In the genomic region with DNA sequence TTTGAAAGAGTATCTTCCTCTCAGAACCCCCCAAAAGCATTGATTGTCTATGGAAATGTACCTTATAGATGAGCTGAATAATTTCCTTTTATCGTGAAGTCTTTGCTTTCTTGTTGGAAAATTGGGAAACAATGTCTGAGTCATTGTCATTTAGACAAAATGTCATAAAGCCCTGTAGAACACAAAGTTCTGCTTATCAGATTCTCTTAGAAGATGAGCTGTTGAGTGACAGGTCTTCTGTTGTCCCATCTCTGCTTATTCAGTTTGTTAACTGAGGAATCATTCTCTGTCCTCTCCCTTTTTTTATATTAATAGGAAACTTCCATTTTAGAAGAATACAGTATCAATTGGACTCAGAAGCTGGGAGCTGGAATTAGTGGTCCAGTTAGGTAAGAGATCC, we compare ENCODE assay signal across 18 cellular contexts.
"Had no signal": no experiment of that assay in that cellular context is flagged by ENCODE, and none has a peak within 500 bp of the region (broad histone marks: within the 10 kb centered on the region; RNA-seq: fewer than 3 reads in every experiment).

No MANE protein-coding gene starts in this region.

- H3K4me1 ChIP-seq: sigmoid colon, transverse colon had no signal

- FAIRE-seq: frontal cortex, small intestine had no signal

- H3K27ac Mint-ChIP-seq: naive thymus-derived CD4-positive, alpha-beta T cell; nephron progenitor cell had no signal

- H3K27me3 Mint-ChIP-seq: naive thymus-derived CD4-positive, alpha-beta T cell had no signal

- ATAC-seq: heart left ventricle; left colon; left ventricle myocardium superior; naive thymus-derived CD4-positive, alpha-beta T cell had no signal

- H3K4me3 Mint-ChIP-seq: naive thymus-derived CD4-positive, alpha-beta T cell; nephron progenitor cell had no signal

- H3K27ac ChIP-seq: coronary artery, heart left ventricle, neutrophil, sigmoid colon, stomach, thoracic aorta, transverse colon had no signal

- DNase-seq: effector CD4-positive, alpha-beta T cell; heart left ventricle; hippocampal formation; left colon; left ventricle myocardium superior; naive thymus-derived CD4-positive, alpha-beta T cell; nephron progenitor cell; sigmoid colon; small intestine; stimulated activated CD4-positive, alpha-beta T cell treated with anti-CD3 and anti-CD28 coated beads, Interleukin-12 subunit alpha, Interleukin-12 subunit beta, amount 100 ng/mL, for 4 hours; stimulated activated naive CD4-positive, alpha-beta T cell; stomach; substantia nigra; transverse colon had no signal

- H3K4me3 ChIP-seq: coronary artery, heart left ventricle, sigmoid colon, stomach, thoracic aorta, transverse colon had no signal

- H3K4me1 Mint-ChIP-seq: nephron progenitor cell had no signal

- H3K9me3 Mint-ChIP-seq: naive thymus-derived CD4-positive, alpha-beta T cell had no signal

- H3K27me3 ChIP-seq: heart left ventricle, neutrophil, sigmoid colon, stomach, transverse colon had no signal

- H3K9me3 ChIP-seq: heart left ventricle, neutrophil, sigmoid colon, stomach, thoracic aorta, transverse colon had no signal
